In the genomic region with DNA sequence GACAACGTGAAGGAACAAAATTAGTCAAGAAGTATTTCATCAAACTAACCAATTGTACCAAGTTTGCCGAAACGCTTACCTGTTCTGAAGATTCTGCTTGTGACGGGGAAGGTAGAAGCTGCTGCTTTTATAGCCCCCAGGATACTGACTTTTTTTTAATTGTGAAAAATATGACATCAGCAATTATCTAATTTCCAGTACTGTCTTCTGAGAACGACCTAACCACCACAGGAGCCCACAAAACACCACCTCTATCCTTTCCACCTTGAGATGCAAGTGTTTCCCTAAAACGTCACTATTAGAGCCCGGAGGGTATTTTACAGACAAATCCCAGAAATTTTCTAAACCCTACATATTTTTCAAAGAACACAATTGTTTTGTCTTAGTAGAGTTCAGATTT, we compare ENCODE assay signal across 9 cellular contexts. TPM values are rescaled to one million over a fixed set of nuclear protein-coding genes. Genes with fewer than 3 reads are reported as not detected.
"Had no signal": no experiment of that assay in that cellular context is flagged by ENCODE, and none has a peak within 500 bp of the region (broad histone marks: within the 10 kb centered on the region; RNA-seq: fewer than 3 reads in every experiment).

A gene with protein sequence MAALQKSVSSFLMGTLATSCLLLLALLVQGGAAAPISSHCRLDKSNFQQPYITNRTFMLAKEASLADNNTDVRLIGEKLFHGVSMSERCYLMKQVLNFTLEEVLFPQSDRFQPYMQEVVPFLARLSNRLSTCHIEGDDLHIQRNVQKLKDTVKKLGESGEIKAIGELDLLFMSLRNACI (minus strand): TSS at position 101 of the 400 bp plus-strand sequence. CDS start 156 bp downstream, outside the sequence.

- H3K4me3 ChIP-seq: GM23248 had no signal

- H3K4me3 Mint-ChIP-seq: H9, IgD-negative memory B cell had no signal

- H3K9ac ChIP-seq: GM23248 had no signal

- H3K9me3 Mint-ChIP-seq: H9, IgD-negative memory B cell had no signal

- H2AFZ ChIP-seq: GM23248 had no signal

- H3K27ac ChIP-seq: GM23248, HL-60 had no signal

- H3K4me1 Mint-ChIP-seq: IgD-negative memory B cell had no signal

- H3K27ac Mint-ChIP-seq: H9, IgD-negative memory B cell had no signal

- ATAC-seq: HepG2 had no signal

- DNase-seq: GM23248, H9, HCEC 1CT, KG1 had no signal

RNA-seq across cellular contexts. Expression of the gene that starts here (rescaled TPM):
- total RNA-seq: GM23248, H1, H9, HepG2, HT1080 had no signal
- polyA plus RNA-seq: GM23248, H1, HepG2, IgD-negative memory B cell had no signal
